2 cellular contexts compared by ENCODE assay signal in the genomic region with DNA sequence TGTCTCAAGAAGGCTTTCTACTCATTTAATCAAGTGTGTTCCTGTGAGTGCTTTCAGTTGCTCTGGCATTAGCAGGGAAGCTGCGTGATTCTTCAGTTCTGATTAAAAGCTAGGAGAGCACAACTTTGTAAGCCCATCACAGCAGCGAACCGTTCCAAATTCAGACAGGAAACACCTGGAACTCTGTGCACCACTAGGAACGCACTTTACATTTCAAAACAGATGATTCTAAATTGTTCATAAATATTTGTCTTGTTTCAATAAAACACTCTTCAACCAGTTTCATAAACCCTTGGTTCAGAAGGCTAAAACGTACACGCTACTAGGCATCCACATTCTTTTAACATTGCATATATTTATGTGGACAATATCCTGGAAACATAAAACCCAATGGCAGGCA.
TF ChIP-seq lines count a peak whose summit lies in the region.

No MANE protein-coding gene starts in this region.

TF ChIP-seq in H1, 55 proteins besides CTCF, POLR2A, EP300 and RAD21:
- TF ChIP-seq SIX5 (IDR thresholded peaks at IDR 0.05; ENCODE audit: low read depth, low read length) (no peak), ASH2L (IDR thresholded peaks at IDR 0.05; ENCODE audit: low read length) (no peak), TBP (IDR thresholded peaks at IDR 0.05; ENCODE audit: low read depth, low read length) (no peak), BACH1 (IDR thresholded peaks at IDR 0.05; ENCODE audit: low read length) (no peak), GABPA (IDR thresholded peaks at IDR 0.05; ENCODE audit: borderline replicate concordance, insufficient read depth, low read length) (no peak), FOSL1 (IDR thresholded peaks at IDR 0.05; ENCODE audit: insufficient read depth, low read depth, low read length) (no peak), POU5F1 (IDR thresholded peaks at IDR 0.05; ENCODE audit: low read depth, low read length) (no peak), MAX (IDR thresholded peaks at IDR 0.05) (no peak), ATF2 (IDR thresholded peaks at IDR 0.05; ENCODE audit: low read length) (no peak), BCL11A (IDR thresholded peaks at IDR 0.05; ENCODE audit: low read depth in 2 of 2, low read length in 2 of 2) (no peak), CBX8 (IDR thresholded peaks at IDR 0.05; ENCODE audit: borderline replicate concordance, low read depth, low read length) (no peak), CHD1 (IDR thresholded peaks at IDR 0.05; ENCODE audit: low read depth, low read length) (no peak), HDAC2 (IDR thresholded peaks at IDR 0.05; ENCODE audit: borderline replicate concordance in 1 of 2, low read depth in 2 of 2, low read length in 2 of 2) (no peak), HDAC6 (IDR thresholded peaks at IDR 0.05; ENCODE audit: low read depth, low read length) (no peak), TAF7 (optimal IDR thresholded peaks at IDR 0.05; ENCODE audit: borderline replicate concordance, low read depth, low read length) (no peak), CTBP2 (IDR thresholded peaks at IDR 0.05; ENCODE audit: borderline replicate concordance, insufficient read depth, insufficient read length, low read length) (no peak), EZH2 (IDR thresholded peaks at IDR 0.05; ENCODE audit: low read depth, low read length, severe bottlenecking) (no peak)
- TF ChIP-seq, protein P1, sequence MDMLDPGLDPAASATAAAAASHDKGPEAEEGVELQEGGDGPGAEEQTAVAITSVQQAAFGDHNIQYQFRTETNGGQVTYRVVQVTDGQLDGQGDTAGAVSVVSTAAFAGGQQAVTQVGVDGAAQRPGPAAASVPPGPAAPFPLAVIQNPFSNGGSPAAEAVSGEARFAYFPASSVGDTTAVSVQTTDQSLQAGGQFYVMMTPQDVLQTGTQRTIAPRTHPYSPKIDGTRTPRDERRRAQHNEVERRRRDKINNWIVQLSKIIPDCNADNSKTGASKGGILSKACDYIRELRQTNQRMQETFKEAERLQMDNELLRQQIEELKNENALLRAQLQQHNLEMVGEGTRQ (IDR thresholded peaks at IDR 0.05; ENCODE audit: low read length): no peak
- TF ChIP-seq, protein P2, sequence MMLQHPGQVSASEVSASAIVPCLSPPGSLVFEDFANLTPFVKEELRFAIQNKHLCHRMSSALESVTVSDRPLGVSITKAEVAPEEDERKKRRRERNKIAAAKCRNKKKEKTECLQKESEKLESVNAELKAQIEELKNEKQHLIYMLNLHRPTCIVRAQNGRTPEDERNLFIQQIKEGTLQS (IDR thresholded peaks at IDR 0.05; ENCODE audit: insufficient read depth, low read depth, low read length): no peak

TF ChIP-seq in HepG2, 621 proteins besides CTCF, POLR2A, EP300 and RAD21:
- TF ChIP-seq, protein P3, sequence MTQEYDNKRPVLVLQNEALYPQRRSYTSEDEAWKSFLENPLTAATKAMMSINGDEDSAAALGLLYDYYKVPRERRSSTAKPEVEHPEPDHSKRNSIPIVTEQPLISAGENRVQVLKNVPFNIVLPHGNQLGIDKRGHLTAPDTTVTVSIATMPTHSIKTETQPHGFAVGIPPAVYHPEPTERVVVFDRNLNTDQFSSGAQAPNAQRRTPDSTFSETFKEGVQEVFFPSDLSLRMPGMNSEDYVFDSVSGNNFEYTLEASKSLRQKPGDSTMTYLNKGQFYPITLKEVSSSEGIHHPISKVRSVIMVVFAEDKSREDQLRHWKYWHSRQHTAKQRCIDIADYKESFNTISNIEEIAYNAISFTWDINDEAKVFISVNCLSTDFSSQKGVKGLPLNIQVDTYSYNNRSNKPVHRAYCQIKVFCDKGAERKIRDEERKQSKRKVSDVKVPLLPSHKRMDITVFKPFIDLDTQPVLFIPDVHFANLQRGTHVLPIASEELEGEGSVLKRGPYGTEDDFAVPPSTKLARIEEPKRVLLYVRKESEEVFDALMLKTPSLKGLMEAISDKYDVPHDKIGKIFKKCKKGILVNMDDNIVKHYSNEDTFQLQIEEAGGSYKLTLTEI (CRISPR knock-in tag; conservative IDR thresholded peaks at IDR 0.05): no peak
- no peak for TF ChIP-seq MIER2 (CRISPR knock-in tag; IDR thresholded peaks at IDR 0.05)
- TF ChIP-seq ZNF263 (CRISPR knock-in tag; IDR thresholded peaks at IDR 0.05): no peak
- TF ChIP-seq NCOR1 (IDR thresholded peaks at IDR 0.05; ENCODE audit: borderline replicate concordance, low read length): no peak
- no peak for TF ChIP-seq THAP7 (CRISPR knock-in tag; IDR thresholded peaks at IDR 0.05)
- no peak for TF ChIP-seq KAT7 (CRISPR knock-in tag; IDR thresholded peaks at IDR 0.05; ENCODE audit: borderline replicate concordance)
- TF ChIP-seq NFIC (IDR thresholded peaks at IDR 0.05; ENCODE audit: low read length): no peak
- TF ChIP-seq ETV5 (CRISPR knock-in tag; IDR thresholded peaks at IDR 0.05; ENCODE audit: borderline replicate concordance): no peak
- TF ChIP-seq ZFP37 (CRISPR knock-in tag; IDR thresholded peaks at IDR 0.05; ENCODE audit: borderline replicate concordance): no peak
- TF ChIP-seq TIGD3 (CRISPR knock-in tag; IDR thresholded peaks at IDR 0.05; ENCODE audit: borderline replicate concordance): no peak
